8 cellular contexts compared by ENCODE assay signal in the genomic region with DNA sequence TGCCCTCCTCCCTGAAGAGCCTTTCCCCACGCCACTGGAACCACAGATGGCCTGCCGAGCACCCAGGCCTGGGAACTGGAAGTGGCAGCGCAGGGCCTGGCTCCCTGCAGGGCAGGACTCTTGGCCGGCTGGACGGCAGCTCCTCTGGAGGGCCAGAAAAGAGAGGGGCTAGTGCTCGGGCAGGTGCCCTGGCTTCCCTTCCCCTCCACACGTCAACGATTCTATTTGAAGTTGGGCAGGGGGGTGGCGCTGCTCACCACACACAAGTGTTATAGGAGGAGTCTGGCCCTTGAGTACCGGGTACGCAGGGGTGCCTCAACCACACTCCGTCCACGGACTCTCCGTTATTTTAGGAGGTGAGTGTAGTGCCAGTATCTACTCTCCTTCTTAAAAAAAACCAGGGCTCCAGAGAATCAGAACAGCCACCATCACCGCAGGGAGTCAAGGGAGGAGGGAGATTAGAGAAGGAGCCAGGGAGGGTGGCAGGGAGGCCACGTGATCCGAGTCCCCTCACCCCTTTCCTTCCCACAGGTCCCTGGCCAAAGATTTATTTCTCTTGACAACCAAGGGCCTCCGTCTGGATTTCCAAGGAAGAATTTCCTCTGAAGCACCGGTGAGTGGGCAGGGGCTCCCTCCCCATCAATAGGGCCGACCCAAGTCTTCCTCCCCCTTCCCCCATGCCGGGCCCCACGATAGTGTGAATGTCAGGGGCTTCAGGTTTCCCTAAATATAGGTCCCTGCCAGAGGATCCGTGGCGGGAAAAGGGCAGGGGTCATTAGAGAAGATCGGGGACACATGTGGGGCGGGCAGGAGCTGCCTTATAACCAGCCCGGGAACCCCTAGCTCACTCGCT.
DNase-seq lines count a peak whose midpoint lies in the region; ATAC-seq and TF ChIP-seq lines count a peak whose summit lies in the region.

No MANE protein-coding gene starts in this region.

- ATAC-seq in DND-41 (ENCODE audit: insufficient read depth, low read depth) = peak; percentile 55
- peak; percentile 36 for ATAC-seq in HG02759 (IDR thresholded peaks at IDR 0.05; ENCODE audit: unreplicated experiment)
- ATAC-seq in GM18870 (IDR thresholded peaks at IDR 0.05; ENCODE audit: unreplicated experiment) = no peak

- peak overlapping the region; percentile 83 to 89 for H3K4me3 ChIP-seq in DND-41 (ENCODE audit: low read depth in 1 of 2, low read length in 2 of 2)
- H3K4me3 ChIP-seq in muscle layer of colon (ENCODE audit: low read depth in 1 of 2, low read length in 2 of 2) = peak overlapping the region; percentile 76 to 78

- H3K9ac ChIP-seq in DND-41 (ENCODE audit: low read depth, low read length) (peak overlapping the region; percentile 94), muscle layer of colon (ENCODE audit: low read length) (peak overlapping the region; percentile 96)

- TF ChIP-seq CTCF in DND-41 (IDR thresholded peaks at IDR 0.05; ENCODE audit: borderline replicate concordance, extremely low read depth, low read length, poor library complexity, severe bottlenecking) = peak; percentile 69

- DNase-seq in DND-41 (peak; percentile 84), NCI-H82 treated with DMSO at 0.1 percent for 48 hours (lab: John Stamatoyannopoulos, UW; ENCODE audit: unreplicated experiment) (peak; percentile 59), epithelial cell of prostate (ENCODE audit: low read depth, low spot score) (no peak)
- DNase-seq in activated CD8-positive, alpha-beta memory T cell treated with anti-CD3 and anti-CD28 coated beads, Interleukin-2, amount 50 U/mL, for 48 hours = peak; percentile 83
- DNase-seq in stimulated activated CD8-positive, alpha-beta memory T cell treated with anti-CD3 and anti-CD28 coated beads, Interleukin-7, amount 100 ng/mL, for 48 hours (ENCODE audit: extremely low read depth in 1 of 2, low read depth in 1 of 2) = peak; percentile 46 to 68

- H3K79me2 ChIP-seq in DND-41 (ENCODE audit: insufficient read depth, low read length) = peaks cover 57% of the 10 kb centered on the region

- peak overlapping the region; percentile 93 for H3K4me2 ChIP-seq in DND-41 (ENCODE audit: insufficient read depth, low read length)

- H4K20me1 ChIP-seq in DND-41 (ENCODE audit: insufficient read depth, low read length) = peaks cover 32% of the 10 kb centered on the region

- H3K9me3 ChIP-seq in DND-41 (ENCODE audit: insufficient read depth, low read length, severe bottlenecking) (no peaks in the 10 kb centered on the region), muscle layer of colon (ENCODE audit: low read length) (no peaks in the 10 kb centered on the region)

- H3K4me1 ChIP-seq in DND-41 (ENCODE audit: insufficient read depth, low read length) = peaks cover 39% of the 10 kb centered on the region
- peaks cover 30% of the 10 kb centered on the region for H3K4me1 ChIP-seq in muscle layer of colon (ENCODE audit: insufficient read depth, low read length)

- peak overlapping the region; percentile 92 for H2AFZ ChIP-seq in DND-41 (ENCODE audit: low read depth, low read length)

- H3K27ac ChIP-seq in DND-41 (ENCODE audit: low read length) = peak overlapping the region; percentile 99
- peak overlapping the region; percentile 95 for H3K27ac ChIP-seq in epithelial cell of prostate
- H3K27ac ChIP-seq in muscle layer of colon (ENCODE audit: low read depth, low read length) = peak overlapping the region; percentile 100

- H3K36me3 ChIP-seq in DND-41 (ENCODE audit: insufficient read depth, low read length) (peaks cover 38% of the 10 kb centered on the region), muscle layer of colon (ENCODE audit: insufficient read depth, low read length) (peaks cover 21% of the 10 kb centered on the region)

- H3K27me3 ChIP-seq in DND-41 (ENCODE audit: insufficient read depth, low read length, poor library complexity) (no peaks in the 10 kb centered on the region), muscle layer of colon (ENCODE audit: control insufficient read depth in 1 of 2, insufficient read depth in 2 of 2, low read length in 2 of 2) (no peaks in the 10 kb centered on the region)
